10 cellular contexts compared by ENCODE assay signal in the genomic region with DNA sequence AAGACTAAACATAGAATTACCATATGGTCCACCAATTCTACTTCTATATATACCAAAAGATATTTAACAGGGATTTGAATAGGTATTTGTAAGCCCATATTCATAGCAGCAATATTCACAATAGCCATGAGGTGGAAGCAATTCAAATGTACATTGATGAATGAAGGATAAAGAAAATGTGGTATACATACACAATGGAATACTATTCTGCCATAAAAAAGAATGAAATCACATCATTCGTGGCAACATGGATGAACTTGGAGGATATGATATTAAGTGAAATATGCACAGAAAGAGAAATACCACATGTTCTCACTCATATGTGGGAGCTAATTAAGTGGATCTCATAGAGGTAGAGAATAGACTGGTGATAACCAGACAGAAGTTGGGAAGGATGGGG. TPM values are rescaled to one million over a fixed set of nuclear protein-coding genes. Genes with fewer than 3 reads are reported as not detected.
"Had no signal": no experiment of that assay in that cellular context is flagged by ENCODE, and none has a peak within 500 bp of the region (broad histone marks: within the 10 kb centered on the region; RNA-seq: fewer than 3 reads in every experiment).

No MANE protein-coding gene starts in this region.

- ATAC-seq: GM23338, HepG2 had no signal

- H3K4me2 ChIP-seq: GM23338 had no signal

- DNase-seq: H9, HCEC 1CT, HFFc6, KG1 had no signal

- H2AFZ ChIP-seq: GM23338 had no signal

- FAIRE-seq: H1, HepG2 had no signal

- H3K4me3 ChIP-seq: GM23338 had no signal

- H3K27ac ChIP-seq: HL-60 had no signal

RNA-seq across cellular contexts. Expression of gene GPR22, which starts 34.1 kb away (rescaled TPM):
- total RNA-seq: GM23338, H1, H9, HepG2, HFFc6, HT1080 had no signal
- polyA plus RNA-seq: HepG2, IgD-negative memory B cell had no signal
